1 cellular context compared by ENCODE assay signal in the genomic region with DNA sequence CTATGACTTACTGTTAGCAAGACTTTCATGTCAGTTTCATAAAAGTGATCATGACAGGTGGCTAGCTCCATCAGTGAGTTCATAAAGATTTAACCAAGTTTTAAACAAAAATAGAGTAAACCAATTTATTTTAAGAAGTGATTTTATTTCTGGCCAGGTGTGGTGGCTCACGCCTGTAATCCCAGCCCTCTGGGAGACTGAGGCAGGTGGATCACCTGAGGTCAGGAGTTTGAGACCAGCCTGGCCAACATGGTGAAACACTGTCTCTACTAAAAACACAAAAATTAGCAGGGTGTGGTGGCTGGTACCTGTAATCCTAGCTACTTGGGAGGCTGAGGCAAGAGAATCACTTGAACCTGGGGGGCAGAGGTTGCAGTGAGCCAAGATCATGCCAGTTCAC.
DNase-seq lines count a peak whose midpoint lies in the region; ATAC-seq and TF ChIP-seq lines count a peak whose summit lies in the region.
"Not testable (repeated sequence)": the region's sequence is repeated elsewhere in the genome, so short reads cannot be mapped to it uniquely, and the experiment has no call there.

No MANE protein-coding gene starts in this region.

- not testable (repeated sequence) for H3K9me3 Mint-ChIP-seq in WTC11

- TF ChIP-seq CTCF in WTC11 (IDR thresholded peaks at IDR 0.05), result not testable (repeated sequence)

- ATAC-seq in WTC11, result not testable (repeated sequence)

- not testable (repeated sequence) for DNase-seq in WTC11 (ENCODE audit: low spot score)

- peaks cover 31% of the 10 kb centered on the region for H3K36me3 Mint-ChIP-seq in WTC11

- not testable (repeated sequence) for H3K4me3 Mint-ChIP-seq in WTC11

- H3K27me3 Mint-ChIP-seq in WTC11 (ENCODE audit: low read depth), result not testable (repeated sequence)

- POLR2A ChIA-PET in WTC11 (lab: Charles Lee), result interaction anchor here (0.9 kb wide), 1 partner anchor 10 kb away, joined by 3 read pairs; no protein-coding TSS in a partner anchor

- not testable (repeated sequence) for H3K27ac Mint-ChIP-seq in WTC11

- CTCF ChIA-PET in WTC11 (lab: Charles Lee), result interaction anchor here (1.4 kb wide), 1 partner anchor 8 kb away, joined by 3 read pairs; no protein-coding TSS in a partner anchor

- H3K4me1 Mint-ChIP-seq in WTC11, result peaks cover 44% of the 10 kb centered on the region

TF ChIP-seq in WTC11, 78 proteins besides CTCF, POLR2A, EP300 and RAD21:
- TF ChIP-seq, protein P1, sequence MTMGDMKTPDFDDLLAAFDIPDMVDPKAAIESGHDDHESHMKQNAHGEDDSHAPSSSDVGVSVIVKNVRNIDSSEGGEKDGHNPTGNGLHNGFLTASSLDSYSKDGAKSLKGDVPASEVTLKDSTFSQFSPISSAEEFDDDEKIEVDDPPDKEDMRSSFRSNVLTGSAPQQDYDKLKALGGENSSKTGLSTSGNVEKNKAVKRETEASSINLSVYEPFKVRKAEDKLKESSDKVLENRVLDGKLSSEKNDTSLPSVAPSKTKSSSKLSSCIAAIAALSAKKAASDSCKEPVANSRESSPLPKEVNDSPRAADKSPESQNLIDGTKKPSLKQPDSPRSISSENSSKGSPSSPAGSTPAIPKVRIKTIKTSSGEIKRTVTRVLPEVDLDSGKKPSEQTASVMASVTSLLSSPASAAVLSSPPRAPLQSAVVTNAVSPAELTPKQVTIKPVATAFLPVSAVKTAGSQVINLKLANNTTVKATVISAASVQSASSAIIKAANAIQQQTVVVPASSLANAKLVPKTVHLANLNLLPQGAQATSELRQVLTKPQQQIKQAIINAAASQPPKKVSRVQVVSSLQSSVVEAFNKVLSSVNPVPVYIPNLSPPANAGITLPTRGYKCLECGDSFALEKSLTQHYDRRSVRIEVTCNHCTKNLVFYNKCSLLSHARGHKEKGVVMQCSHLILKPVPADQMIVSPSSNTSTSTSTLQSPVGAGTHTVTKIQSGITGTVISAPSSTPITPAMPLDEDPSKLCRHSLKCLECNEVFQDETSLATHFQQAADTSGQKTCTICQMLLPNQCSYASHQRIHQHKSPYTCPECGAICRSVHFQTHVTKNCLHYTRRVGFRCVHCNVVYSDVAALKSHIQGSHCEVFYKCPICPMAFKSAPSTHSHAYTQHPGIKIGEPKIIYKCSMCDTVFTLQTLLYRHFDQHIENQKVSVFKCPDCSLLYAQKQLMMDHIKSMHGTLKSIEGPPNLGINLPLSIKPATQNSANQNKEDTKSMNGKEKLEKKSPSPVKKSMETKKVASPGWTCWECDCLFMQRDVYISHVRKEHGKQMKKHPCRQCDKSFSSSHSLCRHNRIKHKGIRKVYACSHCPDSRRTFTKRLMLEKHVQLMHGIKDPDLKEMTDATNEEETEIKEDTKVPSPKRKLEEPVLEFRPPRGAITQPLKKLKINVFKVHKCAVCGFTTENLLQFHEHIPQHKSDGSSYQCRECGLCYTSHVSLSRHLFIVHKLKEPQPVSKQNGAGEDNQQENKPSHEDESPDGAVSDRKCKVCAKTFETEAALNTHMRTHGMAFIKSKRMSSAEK (CRISPR knock-in tag; IDR thresholded peaks at IDR 0.05; ENCODE audit: borderline replicate concordance), result peak; percentile 63; the same call in 1 of the 2 replicates
- TF ChIP-seq, protein P2, sequence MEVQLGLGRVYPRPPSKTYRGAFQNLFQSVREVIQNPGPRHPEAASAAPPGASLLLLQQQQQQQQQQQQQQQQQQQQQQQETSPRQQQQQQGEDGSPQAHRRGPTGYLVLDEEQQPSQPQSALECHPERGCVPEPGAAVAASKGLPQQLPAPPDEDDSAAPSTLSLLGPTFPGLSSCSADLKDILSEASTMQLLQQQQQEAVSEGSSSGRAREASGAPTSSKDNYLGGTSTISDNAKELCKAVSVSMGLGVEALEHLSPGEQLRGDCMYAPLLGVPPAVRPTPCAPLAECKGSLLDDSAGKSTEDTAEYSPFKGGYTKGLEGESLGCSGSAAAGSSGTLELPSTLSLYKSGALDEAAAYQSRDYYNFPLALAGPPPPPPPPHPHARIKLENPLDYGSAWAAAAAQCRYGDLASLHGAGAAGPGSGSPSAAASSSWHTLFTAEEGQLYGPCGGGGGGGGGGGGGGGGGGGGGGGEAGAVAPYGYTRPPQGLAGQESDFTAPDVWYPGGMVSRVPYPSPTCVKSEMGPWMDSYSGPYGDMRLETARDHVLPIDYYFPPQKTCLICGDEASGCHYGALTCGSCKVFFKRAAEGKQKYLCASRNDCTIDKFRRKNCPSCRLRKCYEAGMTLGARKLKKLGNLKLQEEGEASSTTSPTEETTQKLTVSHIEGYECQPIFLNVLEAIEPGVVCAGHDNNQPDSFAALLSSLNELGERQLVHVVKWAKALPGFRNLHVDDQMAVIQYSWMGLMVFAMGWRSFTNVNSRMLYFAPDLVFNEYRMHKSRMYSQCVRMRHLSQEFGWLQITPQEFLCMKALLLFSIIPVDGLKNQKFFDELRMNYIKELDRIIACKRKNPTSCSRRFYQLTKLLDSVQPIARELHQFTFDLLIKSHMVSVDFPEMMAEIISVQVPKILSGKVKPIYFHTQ (CRISPR knock-in tag; IDR thresholded peaks at IDR 0.05), result peak; percentile 77; the same call in 1 of the 2 replicates
- peak; percentile 41; the same call in 1 of the 2 replicates for TF ChIP-seq ZNF121 (CRISPR knock-in tag; IDR thresholded peaks at IDR 0.05)
